Comparison of ENCODE assay signal across 19 cellular contexts in genomic region chr20:33431797-33432381, GRCh38. TPM values are rescaled to one million over a fixed set of nuclear protein-coding genes. Genes with fewer than 3 reads are reported as not detected.
DNase-seq lines count a peak whose midpoint lies in the region; ATAC-seq and TF ChIP-seq lines count a peak whose summit lies in the region.
"Had no signal": no experiment of that assay in that cellular context is flagged by ENCODE, and none has a peak within 500 bp of the region (broad histone marks: within the 10 kb centered on the region; RNA-seq: fewer than 3 reads in every experiment).

No MANE protein-coding gene starts in this region.

- peak; percentile 40 to 79 (median 75) for DNase-seq in adrenal gland
- no peak for DNase-seq in esophagus squamous epithelium (lab: John Stamatoyannopoulos, UW)
- peak; percentile 82 for DNase-seq in medulla oblongata (ENCODE audit: extremely low spot score)
- peak in 31 of 49 donors; percentile 7 to 74 (median 27) for DNase-seq in substantia nigra (lab: John Stamatoyannopoulos, UW)
- DNase-seq in activated T-cell treated with anti-CD3 and anti-CD28 coated beads, Interleukin-2, amount 50 U/mL, for 1 hour, result no peak
- no peak for DNase-seq in hepatocyte (ENCODE audit: low spot score)
- no peak for DNase-seq in GM13976 (ENCODE audit: low spot score)
- no peak for DNase-seq in left lobe of liver (ENCODE audit: low spot score)
- DNase-seq: activated CD8-positive, alpha-beta T cell treated with anti-CD3 and anti-CD28 coated beads, Interleukin-2, amount 10 ng/mL, durations not matched to agents 7 days and 5 days; KG1; mesendoderm; NCI-H1092 treated with DMSO at 0.1 percent for 48 hours; NCI-H2171; NCI-H82; small intestine; SW 1271 had no signal

- H3K27me3 ChIP-seq in adrenal gland (no peaks in the 10 kb centered on the region), esophagus squamous epithelium (no peaks in the 10 kb centered on the region), hepatocyte (no peaks in the 10 kb centered on the region)
- H3K27me3 ChIP-seq: neutrophil had no signal

- peak in 1 of 2 donors; percentile 14 for TF ChIP-seq POLR2A in adrenal gland (IDR thresholded peaks at IDR 0.05)
- TF ChIP-seq POLR2A in esophagus squamous epithelium (IDR thresholded peaks at IDR 0.05), result no peak

- no peaks in the 10 kb centered on the region for H3K9me2 ChIP-seq in hepatocyte (replicated peaks; ENCODE audit: insufficient read depth)

- TF ChIP-seq CTCF in adrenal gland (IDR thresholded peaks at IDR 0.05), result no peak
- no peak for TF ChIP-seq CTCF in esophagus squamous epithelium (IDR thresholded peaks at IDR 0.05)
- no peak for TF ChIP-seq CTCF in hepatocyte (IDR thresholded peaks at IDR 0.05; ENCODE audit: poor library complexity)
- no peak for TF ChIP-seq CTCF in GM13976 (IDR thresholded peaks at IDR 0.05; ENCODE audit: borderline replicate concordance, control extremely low read depth, extremely low read depth, insufficient read depth, missing control alignments)

- no peak overlapping the region for H2AFZ ChIP-seq in hepatocyte

- peak overlapping the region in 4 of 5 donors; percentile 36 to 81 (median 72) for H3K27ac ChIP-seq in adrenal gland
- H3K27ac ChIP-seq in esophagus squamous epithelium, result peak overlapping the region in 3 of 4 donors; percentile 70 to 74 (median 74)
- H3K27ac ChIP-seq in substantia nigra (ENCODE audit: low read depth, low read length, poor library complexity, severe bottlenecking), result peak overlapping the region; percentile 21
- no peak overlapping the region for H3K27ac ChIP-seq in hepatocyte
- H3K27ac ChIP-seq: neutrophil, VCaP had no signal

- H3K4me1 ChIP-seq in adrenal gland (replicated peaks in 1 of 2) (peaks cover 7 to 13% of the 10 kb centered on the region in 2 donors), esophagus squamous epithelium (peaks cover 0 to 28% (median 6%) of the 10 kb centered on the region in 3 donors), hepatocyte (ENCODE audit: insufficient read depth) (no peaks in the 10 kb centered on the region)

- H3K9me3 ChIP-seq in adrenal gland (replicated peaks in 1 of 3) (no peaks in the 10 kb centered on the region), esophagus squamous epithelium (no peaks in the 10 kb centered on the region), hepatocyte (ENCODE audit: low read depth) (no peaks in the 10 kb centered on the region)
- H3K9me3 ChIP-seq: neutrophil had no signal

- H3K4me2 ChIP-seq in hepatocyte, result no peak overlapping the region

- intact Hi-C loops in adrenal gland (cut with DNase I), result no loop called here
- intact Hi-C loops in esophagus squamous epithelium (cut with DNase I), result no loop called here

- H4K20me1 ChIP-seq in hepatocyte (ENCODE audit: insufficient read depth, poor library complexity, severe bottlenecking), result no peaks in the 10 kb centered on the region

- ATAC-seq in left lobe of liver, result no peak
- ATAC-seq: activated CD8-positive, alpha-beta T cell treated with anti-CD3 and anti-CD28 coated beads, Interleukin-2, amount 10 ng/mL, durations not matched to agents 7 days and 5 days; stimulated activated effector memory CD8-positive, alpha-beta T cell treated with anti-CD3 and anti-CD28 coated beads, Interleukin-12 subunit alpha, Interleukin-12 subunit beta, amount 100 ng/mL, for 72 hours had no signal

- H3K36me3 ChIP-seq in adrenal gland (replicated peaks in 1 of 2), result no peaks in the 10 kb centered on the region
- H3K36me3 ChIP-seq in esophagus squamous epithelium, result peaks cover 0 to 5% (median 0%) of the 10 kb centered on the region in 3 donors
- no peaks in the 10 kb centered on the region for H3K36me3 ChIP-seq in hepatocyte (replicated peaks; ENCODE audit: insufficient read depth, low read depth)
- H3K36me3 ChIP-seq: neutrophil had no signal

- H3K4me3 ChIP-seq in adrenal gland, result no peak overlapping the region
- no peak overlapping the region for H3K4me3 ChIP-seq in esophagus squamous epithelium
- H3K4me3 ChIP-seq in hepatocyte, result no peak overlapping the region

- 13 to 68% (median 47%) methylated on average over 1 to 5 of the region's 5 CpGs for WGBS in adrenal gland, 4 donors
- 49 to 54% methylated on average over 5 of the region's 5 CpGs for WGBS in esophagus squamous epithelium, 2 donors
- 81% methylated on average over 5 of the region's 5 CpGs for WGBS in hepatocyte (ENCODE audit: low lambda C conversion rate, missing lambda C conversion rate)

- H3K79me2 ChIP-seq in hepatocyte, result no peaks in the 10 kb centered on the region

- in situ Hi-C loops in GM13976 (cut with MboI; ENCODE audit: low sequenced_read_pairs, unreplicated experiment), result no loop called here

RNA-seq across cellular contexts. Expression of gene SNTA1, which starts 11.7 kb away (rescaled TPM):
- 10 to 100 TPM; 11.5 to 73.2 (median 33.2) TPM for total RNA-seq in adrenal gland
- polyA plus RNA-seq in adrenal gland, result 10 to 100 TPM in 2 of 3 donors, 1 to 10 TPM in 1; 4.3 to 42.2 (median 29.3) TPM
- total RNA-seq in esophagus squamous epithelium, result 10 to 100 TPM in 3 of 4 donors, 1 to 10 TPM in 1; 6.3 to 27.3 (median 14.0) TPM
- 24.5 and 28.0 TPM in 2 replicates for total RNA-seq in hepatocyte
- 24.0 and 24.6 TPM in 2 replicates for polyA plus RNA-seq in hepatocyte
- 12.1 TPM for total RNA-seq in left lobe of liver

RNA-seq across cellular contexts. Expression of gene CDK5RAP1, which starts 30.6 kb away (rescaled TPM):
- total RNA-seq in adrenal gland (10 to 100 TPM; 11.3 to 38.8 (median 22.8) TPM), esophagus squamous epithelium (10 to 100 TPM; 13.5 to 23.2 (median 20.1) TPM), hepatocyte (22.4 and 35.6 TPM in 2 replicates), left lobe of liver (17.0 TPM)
- polyA plus RNA-seq in adrenal gland (100 to 1,000 TPM in 1 of 3 donors, 10 to 100 TPM in 2; 30.4 to 134 (median 67.8) TPM), hepatocyte (52.2 and 63.1 TPM in 2 replicates)

RNA-seq across cellular contexts. Expression of gene CBFA2T2, which starts 58.0 kb away (rescaled TPM):
- 10 to 100 TPM in 5 of 8 donors, 1 to 10 TPM in 3; 8.3 to 16.7 (median 10.2) TPM for total RNA-seq in adrenal gland
- 10 to 100 TPM in 1 of 3 donors, 1 to 10 TPM in 2; 5.3 to 10.3 (median 6.5) TPM for polyA plus RNA-seq in adrenal gland
- 10 to 100 TPM; 10.5 to 15.6 (median 10.8) TPM for total RNA-seq in esophagus squamous epithelium
- 29.2 and 31.1 TPM in 2 replicates for total RNA-seq in hepatocyte
- 33.1 and 37.5 TPM in 2 replicates for polyA plus RNA-seq in hepatocyte
- 5.7 TPM for total RNA-seq in left lobe of liver

Comparison
In these comparisons a context has a peak if more than half of its experiments do, and no peak if none do; other contexts are left out.
1. DNase-seq: peak in adrenal gland (7 of 7), medulla oblongata (single experiment) and substantia nigra (31 of 49); none in esophagus squamous epithelium (single experiment), activated T-cell treated with anti-CD3 and anti-CD28 coated beads, Interleukin-2, amount 50 U/mL, for 1 hour (single experiment), hepatocyte (single experiment), GM13976 (single experiment) and left lobe of liver (single experiment).